ENCODE assay signal across 20 cellular contexts in genomic region chr1:70617728-70618127, GRCh38.
"Had no signal": no experiment of that assay in that cellular context is flagged by ENCODE, and none has a peak within 500 bp of the region (broad histone marks: within the 10 kb centered on the region; RNA-seq: fewer than 3 reads in every experiment).

No MANE protein-coding gene starts in this region.

- H3K27ac Mint-ChIP-seq: activated CD4-positive, alpha-beta memory T cell treated with anti-CD3 and anti-CD28 coated beads, Interleukin-2, amount 10 ng/mL, durations not matched to agents 7 days and 5 days; activated CD8-positive, alpha-beta memory T cell treated with anti-CD3 and anti-CD28 coated beads, Interleukin-2, amount 10 ng/mL, durations not matched to agents 7 days and 5 days; activated naive CD8-positive, alpha-beta T cell treated with anti-CD3 and anti-CD28 coated beads, Interleukin-2, amount 10 ng/mL, durations not matched to agents 7 days and 5 days; activated T-helper 17 cell treated with anti-CD3 and anti-CD28 coated beads, Interleukin-2, amount 50 U/mL, for 72 hours; effector memory CD8-positive, alpha-beta T cell; progenitor cell of endocrine pancreas had no signal

- H3K4me3 Mint-ChIP-seq: activated CD4-positive, alpha-beta memory T cell treated with anti-CD3 and anti-CD28 coated beads, Interleukin-2, amount 10 ng/mL, durations not matched to agents 7 days and 5 days; activated CD8-positive, alpha-beta memory T cell treated with anti-CD3 and anti-CD28 coated beads, Interleukin-2, amount 10 ng/mL, durations not matched to agents 7 days and 5 days; activated naive CD8-positive, alpha-beta T cell treated with anti-CD3 and anti-CD28 coated beads, Interleukin-2, amount 10 ng/mL, durations not matched to agents 7 days and 5 days; activated T-helper 17 cell treated with anti-CD3 and anti-CD28 coated beads, Interleukin-2, amount 50 U/mL, for 72 hours; effector memory CD8-positive, alpha-beta T cell had no signal

- H3K4me3 ChIP-seq: hepatocyte, left lung, right atrium auricular region, tibial nerve had no signal

- H3K27ac ChIP-seq: epithelial cell of prostate, foreskin keratinocyte, hepatocyte, left lung, right atrium auricular region, tibial nerve had no signal

- H3K27me3 Mint-ChIP-seq: activated CD4-positive, alpha-beta memory T cell treated with anti-CD3 and anti-CD28 coated beads, Interleukin-2, amount 10 ng/mL, durations not matched to agents 7 days and 5 days; activated CD8-positive, alpha-beta memory T cell treated with anti-CD3 and anti-CD28 coated beads, Interleukin-2, amount 10 ng/mL, durations not matched to agents 7 days and 5 days; activated naive CD8-positive, alpha-beta T cell treated with anti-CD3 and anti-CD28 coated beads, Interleukin-2, amount 10 ng/mL, durations not matched to agents 7 days and 5 days; effector memory CD8-positive, alpha-beta T cell; progenitor cell of endocrine pancreas had no signal

- ATAC-seq: activated CD8-positive, alpha-beta memory T cell treated with anti-CD3 and anti-CD28 coated beads, Interleukin-2, amount 10 ng/mL, durations not matched to agents 7 days and 5 days; activated T-helper 17 cell treated with anti-CD3 and anti-CD28 coated beads, Interleukin-2, amount 50 U/mL, for 72 hours; effector memory CD8-positive, alpha-beta T cell; foreskin keratinocyte; left lung; stimulated activated naive CD8-positive, alpha-beta T cell treated with anti-CD3 and anti-CD28 coated beads, Interleukin-15, Interleukin-2, amounts not matched to agents 100 U/mL and 50 U/mL, for 24 hours had no signal

- H3K4me1 Mint-ChIP-seq: activated CD4-positive, alpha-beta memory T cell treated with anti-CD3 and anti-CD28 coated beads, Interleukin-2, amount 10 ng/mL, durations not matched to agents 7 days and 5 days; activated CD8-positive, alpha-beta memory T cell treated with anti-CD3 and anti-CD28 coated beads, Interleukin-2, amount 10 ng/mL, durations not matched to agents 7 days and 5 days; activated naive CD8-positive, alpha-beta T cell treated with anti-CD3 and anti-CD28 coated beads, Interleukin-2, amount 10 ng/mL, durations not matched to agents 7 days and 5 days; activated T-helper 17 cell treated with anti-CD3 and anti-CD28 coated beads, Interleukin-2, amount 50 U/mL, for 72 hours had no signal

- H3K36me3 Mint-ChIP-seq: activated CD8-positive, alpha-beta memory T cell treated with anti-CD3 and anti-CD28 coated beads, Interleukin-2, amount 10 ng/mL, durations not matched to agents 7 days and 5 days; activated naive CD8-positive, alpha-beta T cell treated with anti-CD3 and anti-CD28 coated beads, Interleukin-2, amount 10 ng/mL, durations not matched to agents 7 days and 5 days had no signal

- DNase-seq: activated CD4-positive, alpha-beta memory T cell treated with anti-CD3 and anti-CD28 coated beads, Interleukin-2, amount 10 ng/mL, durations not matched to agents 7 days and 5 days; activated CD4-positive, alpha-beta T cell treated with anti-CD3 and anti-CD28 coated beads for 48 hours; activated CD4-positive, CD25-positive, alpha-beta regulatory T cell; activated CD8-positive, alpha-beta memory T cell treated with anti-CD3 and anti-CD28 coated beads, Interleukin-2, amount 10 ng/mL, durations not matched to agents 7 days and 5 days; activated naive CD4-positive, alpha-beta T cell treated with Interleukin-2 at 50 U/mL for 16 hours; activated naive CD8-positive, alpha-beta T cell treated with anti-CD3 and anti-CD28 coated beads, Interleukin-2, amount 10 ng/mL, durations not matched to agents 7 days and 5 days; amygdala; effector memory CD8-positive, alpha-beta T cell; foreskin keratinocyte; left lung; mammary epithelial cell; stimulated activated CD4-positive, alpha-beta T cell treated with anti-CD3 and anti-CD28 coated beads, Interleukin-2, amount 100 ng/mL, for 24 hours; stimulated activated naive CD8-positive, alpha-beta T cell treated with anti-CD3 and anti-CD28 coated beads, Interleukin-15, Interleukin-2, amounts not matched to agents 100 U/mL and 50 U/mL, for 24 hours; T-helper 2 cell had no signal
